ENCODE assay signal across 8 cellular contexts in the genomic region with DNA sequence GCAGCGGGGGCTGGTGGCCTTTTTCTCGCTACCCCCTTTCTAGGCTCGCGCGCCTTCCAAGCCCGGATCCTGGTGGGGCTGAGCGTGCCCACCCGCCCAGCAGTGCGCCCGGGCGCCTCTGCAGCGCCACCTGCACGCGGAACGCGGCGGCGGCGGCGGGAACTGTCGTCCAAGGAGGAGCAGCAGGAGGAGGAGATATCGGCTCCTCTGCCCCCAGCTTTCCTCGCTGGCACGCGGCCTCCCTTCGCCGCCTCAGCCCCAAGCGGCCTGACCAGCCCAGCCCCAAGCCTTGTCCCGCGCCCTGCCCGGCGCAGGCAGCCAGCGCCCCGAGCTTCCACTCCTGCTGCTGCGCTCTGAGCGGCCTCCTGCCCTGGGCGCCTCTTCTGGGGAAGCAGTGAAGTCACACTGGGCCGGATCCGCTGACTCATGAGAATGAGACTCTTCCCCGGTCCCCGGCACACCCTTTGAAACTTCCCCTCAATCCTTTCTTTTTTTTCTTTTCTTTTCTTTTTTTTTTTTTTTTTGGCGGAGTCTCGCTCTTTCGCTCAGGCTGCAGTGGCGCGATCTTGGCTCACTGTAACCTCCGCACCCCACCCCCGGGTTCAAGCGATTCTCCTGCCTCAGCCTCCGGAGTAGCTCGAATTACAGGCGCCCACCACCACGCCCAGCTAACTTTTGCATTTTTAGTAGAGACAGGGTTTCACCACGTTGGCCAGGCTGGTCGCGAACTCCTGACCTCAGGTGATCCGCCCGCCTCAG. TPM values are rescaled to one million over a fixed set of nuclear protein-coding genes. Genes with fewer than 3 reads are reported as not detected.
DNase-seq lines count a peak whose midpoint lies in the region; ATAC-seq and TF ChIP-seq lines count a peak whose summit lies in the region.

No MANE protein-coding gene starts in this region.

- H3K27ac ChIP-seq in SU-DHL-6 (ENCODE audit: low read depth, low read length) (no peak overlapping the region), right cardiac atrium (ENCODE audit: low read length) (peak overlapping the region; percentile 33)

- no peaks in the 10 kb centered on the region for H3F3A ChIP-seq in SU-DHL-6 (ENCODE audit: insufficient read depth)

- 3% methylated on average over 56 of the region's 58 CpGs for WGBS in right cardiac atrium

- peak overlapping the region; percentile 57 for H2AFZ ChIP-seq in SU-DHL-6 (ENCODE audit: low read depth, low read length, severe bottlenecking)

- ATAC-seq in GM19395 (IDR thresholded peaks at IDR 0.05; ENCODE audit: unreplicated experiment): peak; percentile 66
- ATAC-seq in HG03521 (IDR thresholded peaks at IDR 0.05; ENCODE audit: unreplicated experiment): peak; percentile 66
- ATAC-seq in right cardiac atrium: peak; percentile 82 to 85

- no peaks in the 10 kb centered on the region for H3K79me2 ChIP-seq in SU-DHL-6 (ENCODE audit: insufficient read depth, low read length)

- H3K9me3 ChIP-seq in SU-DHL-6 (ENCODE audit: insufficient read depth, low read length) (no peaks in the 10 kb centered on the region), right cardiac atrium (ENCODE audit: control insufficient read depth, low read length) (no peaks in the 10 kb centered on the region)

- CTCF ChIA-PET in BJ (lab: Yijun Ruan, JAX): interaction anchor here (0.7 to 3.6 kb wide), 6 partner anchors 15 to 54 kb away, joined by 3 to 14 read pairs (median 4); a partner anchor contains a TSS

- peak overlapping the region; percentile 29 for H3K4me3 ChIP-seq in BJ (ENCODE audit: low read depth, low read length)
- H3K4me3 ChIP-seq in SU-DHL-6 (ENCODE audit: insufficient read depth, low read length, poor library complexity, severe bottlenecking): peak overlapping the region; percentile 48
- H3K4me3 ChIP-seq in right cardiac atrium (ENCODE audit: low read length): peak overlapping the region; percentile 0

- TF ChIP-seq CTCF in BJ (IDR thresholded peaks at IDR 0.05; ENCODE audit: insufficient read depth, low read depth, low read length) (peak; percentile 36), SU-DHL-6 (IDR thresholded peaks at IDR 0.05; ENCODE audit: insufficient read depth, low read length, poor library complexity, severe bottlenecking) (peak; percentile 46)

- DNase-seq in BJ (ENCODE audit: low read depth): no peak
- DNase-seq in amniotic stem cell (lab: John Stamatoyannopoulos, UW): peak; percentile 53
- DNase-seq in right cardiac atrium: peak; percentile 78 to 91 (median 88)
- peak; percentile 42 for DNase-seq in renal cortical epithelial cell (ENCODE audit: low read depth)
- no peak for DNase-seq in SHP77 treated with DMSO at 0.1 percent for 48 hours (lab: John Stamatoyannopoulos, UW)

- POLR2A ChIA-PET in BJ (lab: Charles Lee): no interaction called here

- H3K36me3 ChIP-seq in BJ (ENCODE audit: control insufficient read depth, insufficient read depth, low read length) (no peaks in the 10 kb centered on the region; the same call in 1 of the 2 replicates), SU-DHL-6 (ENCODE audit: low read length) (no peaks in the 10 kb centered on the region)

- no peaks in the 10 kb centered on the region for H4K20me1 ChIP-seq in SU-DHL-6 (ENCODE audit: low read depth, low read length)

- H3K27me3 ChIP-seq in BJ (ENCODE audit: control insufficient read depth, insufficient read depth, low read length) (no peaks in the 10 kb centered on the region), SU-DHL-6 (ENCODE audit: low read length) (no peaks in the 10 kb centered on the region), right cardiac atrium (ENCODE audit: control insufficient read depth, insufficient read depth) (no peaks in the 10 kb centered on the region)

- H3K4me2 ChIP-seq in SU-DHL-6 (ENCODE audit: low read depth, low read length, poor library complexity, severe bottlenecking): peak overlapping the region; percentile 76

- H3K4me1 ChIP-seq in right cardiac atrium (ENCODE audit: control insufficient read depth, insufficient read depth, low read length): peaks cover 7% of the 10 kb centered on the region

- H3K9me2 ChIP-seq in SU-DHL-6 (replicated peaks; ENCODE audit: insufficient read depth, low read length): no peaks in the 10 kb centered on the region

- peak overlapping the region; percentile 53 for H3K9ac ChIP-seq in SU-DHL-6 (ENCODE audit: low read length)

- intact Hi-C loops in right cardiac atrium (cut with DNase I): no loop called here

RNA-seq across cellular contexts. Expression of a gene that starts 10.6 kb away (rescaled TPM):
- polyA plus RNA-seq in BJ (2011; rRNA removed): 22.6 and 31.1 TPM in 2 replicates
- 38.5 and 39.9 TPM in 2 replicates for polyA minus RNA-seq in BJ (2011; rRNA and poly(A)+ RNA removed)
- 1 to 10 TPM; 3.1 to 5.6 (median 3.9) TPM for total RNA-seq in right cardiac atrium
- 1.7 TPM for polyA plus RNA-seq in right cardiac atrium
- 22.7 and 23.3 TPM in 2 replicates for total RNA-seq in renal cortical epithelial cell

RNA-seq across cellular contexts. Expression of a gene that starts 44.7 kb away (rescaled TPM):
- 23.2 and 27.8 TPM in 2 replicates for polyA plus RNA-seq in BJ (2011; rRNA removed)
- 9.8 and 13.2 TPM in 2 replicates for polyA minus RNA-seq in BJ (2011; rRNA and poly(A)+ RNA removed)
- total RNA-seq in right cardiac atrium: 100 to 1,000 TPM in 1 of 4 donors, 10 to 100 TPM in 3; 82.0 to 102 (median 89.9) TPM
- polyA plus RNA-seq in right cardiac atrium: 129 TPM
- 22.1 and 60.4 TPM in 2 replicates for total RNA-seq in renal cortical epithelial cell

RNA-seq across cellular contexts. Expression of a gene that starts 50.8 kb away (rescaled TPM):
- 4.6 and 5.1 TPM in 2 replicates for polyA plus RNA-seq in BJ (2011; rRNA removed)
- polyA minus RNA-seq in BJ (2011; rRNA and poly(A)+ RNA removed): 2.1 and 2.2 TPM in 2 replicates
- total RNA-seq in right cardiac atrium: 10 to 100 TPM in 3 of 4 donors, 1 to 10 TPM in 1; 9.8 to 21.9 (median 18.9) TPM
- polyA plus RNA-seq in right cardiac atrium: 11.3 TPM
- total RNA-seq in renal cortical epithelial cell: 0.15 and 1.4 TPM in 2 replicates

Comparison
In these comparisons a context has a peak if more than half of its experiments do, and no peak if none do; other contexts are left out.
1. DNase-seq: peak in amniotic stem cell (single experiment), right cardiac atrium (3 of 3) and renal cortical epithelial cell (single experiment); none in BJ (single experiment) and SHP77 treated with DMSO at 0.1 percent for 48 hours (single experiment).
2. Peak in every context shown above with its lines, with median percentiles within 50 percentile points of each other: H3K4me3 ChIP-seq and ATAC-seq.